1 cellular context compared by ENCODE assay signal in the genomic region with DNA sequence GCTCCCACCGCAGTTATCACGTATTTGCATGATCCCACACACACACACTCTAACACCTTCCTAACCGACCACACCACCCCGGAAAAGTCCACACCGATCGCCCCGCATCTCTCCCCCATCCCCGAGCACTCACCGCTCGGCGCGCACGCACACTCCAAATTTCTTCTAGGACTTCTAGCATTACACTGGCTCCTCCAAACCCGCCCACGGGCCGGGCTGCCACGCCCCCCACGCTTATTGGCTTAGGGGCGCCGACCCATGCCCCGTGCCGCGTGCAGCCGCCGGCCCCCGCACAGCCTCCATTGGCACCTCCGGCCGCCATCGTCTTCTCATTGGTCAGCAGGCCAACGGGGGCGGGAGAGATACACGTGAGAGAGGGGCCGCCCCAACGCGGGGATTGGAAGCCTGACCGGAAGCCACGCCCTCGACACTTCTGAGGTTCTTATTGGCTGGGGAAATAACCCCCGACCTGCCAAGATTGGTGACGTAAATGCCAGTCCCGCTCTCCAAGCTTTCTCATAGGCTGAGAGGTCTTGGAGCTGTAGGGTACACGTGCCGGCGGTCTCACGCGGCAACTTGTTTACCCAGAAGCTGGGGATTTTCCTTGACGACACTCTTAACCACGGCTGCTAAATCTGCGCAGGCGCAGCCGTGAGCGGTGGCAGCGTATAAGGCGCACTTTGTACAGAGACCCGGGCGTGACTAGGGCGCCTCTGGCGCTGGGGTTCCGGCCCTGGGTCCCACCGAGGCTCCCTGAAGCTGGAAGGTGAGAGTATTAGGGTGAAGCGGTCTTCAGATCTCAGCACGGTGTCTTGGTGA.
A peak's percentile ranks its signal among the peaks of the same experiment; 100 is the strongest.
TF ChIP-seq lines count a peak whose summit lies in the region.

No MANE protein-coding gene starts in this region.

TF ChIP-seq in IMR-90, 13 proteins besides CTCF, POLR2A, EP300 and RAD21 (continued from another document):
- TF ChIP-seq, protein P1, sequence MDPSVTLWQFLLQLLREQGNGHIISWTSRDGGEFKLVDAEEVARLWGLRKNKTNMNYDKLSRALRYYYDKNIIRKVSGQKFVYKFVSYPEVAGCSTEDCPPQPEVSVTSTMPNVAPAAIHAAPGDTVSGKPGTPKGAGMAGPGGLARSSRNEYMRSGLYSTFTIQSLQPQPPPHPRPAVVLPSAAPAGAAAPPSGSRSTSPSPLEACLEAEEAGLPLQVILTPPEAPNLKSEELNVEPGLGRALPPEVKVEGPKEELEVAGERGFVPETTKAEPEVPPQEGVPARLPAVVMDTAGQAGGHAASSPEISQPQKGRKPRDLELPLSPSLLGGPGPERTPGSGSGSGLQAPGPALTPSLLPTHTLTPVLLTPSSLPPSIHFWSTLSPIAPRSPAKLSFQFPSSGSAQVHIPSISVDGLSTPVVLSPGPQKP (IDR thresholded peaks at IDR 0.05; ENCODE audit: borderline replicate concordance, low read depth, low read length), result no peak
- TF ChIP-seq RFX5 (IDR thresholded peaks at IDR 0.05; ENCODE audit: low read depth, low read length) (no peak), MXI1 (IDR thresholded peaks at IDR 0.05; ENCODE audit: borderline replicate concordance, low read depth, low read length) (peak; percentile 81; the same call in 1 of the 2 replicates), FOS (IDR thresholded peaks at IDR 0.05; ENCODE audit: low read depth, low read length) (peak; percentile 82)
- TF ChIP-seq, protein P2, sequence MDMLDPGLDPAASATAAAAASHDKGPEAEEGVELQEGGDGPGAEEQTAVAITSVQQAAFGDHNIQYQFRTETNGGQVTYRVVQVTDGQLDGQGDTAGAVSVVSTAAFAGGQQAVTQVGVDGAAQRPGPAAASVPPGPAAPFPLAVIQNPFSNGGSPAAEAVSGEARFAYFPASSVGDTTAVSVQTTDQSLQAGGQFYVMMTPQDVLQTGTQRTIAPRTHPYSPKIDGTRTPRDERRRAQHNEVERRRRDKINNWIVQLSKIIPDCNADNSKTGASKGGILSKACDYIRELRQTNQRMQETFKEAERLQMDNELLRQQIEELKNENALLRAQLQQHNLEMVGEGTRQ (IDR thresholded peaks at IDR 0.05; ENCODE audit: low read depth, low read length), result peak; percentile 65
